21 cellular contexts compared by ENCODE assay signal in genomic region chr2:197328461-197328860, GRCh38. TPM values are rescaled to one million over a fixed set of nuclear protein-coding genes. Genes with fewer than 3 reads are reported as not detected.
DNase-seq lines count a peak whose midpoint lies in the region; ATAC-seq and TF ChIP-seq lines count a peak whose summit lies in the region.
"Had no signal": no experiment of that assay in that cellular context is flagged by ENCODE, and none has a peak within 500 bp of the region (broad histone marks: within the 10 kb centered on the region; RNA-seq: fewer than 3 reads in every experiment).

No MANE protein-coding gene starts in this region.

- no peak overlapping the region for H3K4me3 ChIP-seq in OCI-LY1 (ENCODE audit: low read depth, low read length, poor library complexity, severe bottlenecking)
- no peak overlapping the region for H3K4me3 ChIP-seq in right cardiac atrium (ENCODE audit: low read length)
- H3K4me3 ChIP-seq: K562, prostate gland, tibial nerve had no signal

- H3K4me3 Mint-ChIP-seq in activated CD4-positive, alpha-beta T cell treated with anti-CD3 and anti-CD28 coated beads, Interleukin-2, amount 10 ng/mL, durations not matched to agents 7 days and 5 days, result no peak overlapping the region
- peak overlapping the region; percentile 28 for H3K4me3 Mint-ChIP-seq in activated T-helper 2 cell treated with anti-CD3 and anti-CD28 coated beads, Interferon-gamma antibody, Interleukin-2, Interleukin-4, amounts not matched to agents 10 μg/mL and 5 μg/mL and 100 μg/mL, durations not matched to agents 14 hours and 24 hours and 36 hours (ENCODE audit: low read depth)
- H3K4me3 Mint-ChIP-seq in stimulated activated memory B cell treated with anti-CD40 and anti-IgM and Interleukin-4, amounts not matched to agents 10 μg/mL and 1 μg/mL and 100 μg/mL, for 72 hours, result peak overlapping the region; percentile 24

- peaks cover 43% of the 10 kb centered on the region for H3K4me1 ChIP-seq in OCI-LY1 (ENCODE audit: insufficient read depth, low read length, severe bottlenecking)
- H3K4me1 ChIP-seq in right cardiac atrium (ENCODE audit: control insufficient read depth, insufficient read depth, low read length), result no peaks in the 10 kb centered on the region
- H3K4me1 ChIP-seq: prostate gland had no signal

- no peaks in the 10 kb centered on the region for H3K9me2 ChIP-seq in OCI-LY1 (ENCODE audit: low read depth, low read length)

- peaks cover 33% of the 10 kb centered on the region for H3K36me3 ChIP-seq in OCI-LY1 (ENCODE audit: insufficient read depth, low read length)
- H3K36me3 ChIP-seq: neutrophil, prostate gland, tibial nerve had no signal

- CTCF ChIA-PET in activated CD4-positive, alpha-beta T cell treated with anti-CD3 and anti-CD28 coated beads, Interleukin-2, amount 10 ng/mL, durations not matched to agents 7 days and 5 days (lab: Charles Lee), result interaction anchor here (0.6 to 2.2 kb wide), 7 partner anchors 17 to 466 kb away, joined by 3 to 6 read pairs (median 3); no protein-coding TSS in a partner anchor

- intact Hi-C loops in activated T-helper 2 cell treated with anti-CD3 and anti-CD28 coated beads, Interferon-gamma antibody, Interleukin-2, Interleukin-4, amounts not matched to agents 10 μg/mL and 5 μg/mL and 100 μg/mL, durations not matched to agents 14 hours and 24 hours and 36 hours (cut with micrococcal nuclease), result loop anchor here (5.0 kb wide), 1 partner anchor 34 kb away; no protein-coding TSS in a partner anchor
- intact Hi-C loops in right cardiac atrium (cut with DNase I), result no loop called here

- H3K27me3 Mint-ChIP-seq in activated CD4-positive, alpha-beta T cell treated with anti-CD3 and anti-CD28 coated beads, Interleukin-2, amount 10 ng/mL, durations not matched to agents 7 days and 5 days, result no peaks in the 10 kb centered on the region
- H3K27me3 Mint-ChIP-seq in activated T-helper 2 cell treated with anti-CD3 and anti-CD28 coated beads, Interferon-gamma antibody, Interleukin-2, Interleukin-4, amounts not matched to agents 10 μg/mL and 5 μg/mL and 100 μg/mL, durations not matched to agents 14 hours and 24 hours and 36 hours (ENCODE audit: low read depth), result no peaks in the 10 kb centered on the region
- H3K27me3 Mint-ChIP-seq in stimulated activated memory B cell treated with anti-CD40 and anti-IgM and Interleukin-4, amounts not matched to agents 10 μg/mL and 1 μg/mL and 100 μg/mL, for 72 hours, result no peaks in the 10 kb centered on the region

- H3K4me2 ChIP-seq in OCI-LY1 (ENCODE audit: low read length), result no peak overlapping the region

- H3K79me2 ChIP-seq in OCI-LY1 (ENCODE audit: insufficient read depth, low read length), result no peaks in the 10 kb centered on the region; the same call in 1 of the 2 replicates

- H2AFZ ChIP-seq in OCI-LY1 (ENCODE audit: low read length), result no peak overlapping the region

- POLR2A ChIA-PET in activated CD4-positive, alpha-beta T cell treated with anti-CD3 and anti-CD28 coated beads, Interleukin-2, amount 10 ng/mL, durations not matched to agents 7 days and 5 days (lab: Charles Lee), result no interaction called here

- peaks cover 15% of the 10 kb centered on the region for H3K9me3 Mint-ChIP-seq in activated CD4-positive, alpha-beta T cell treated with anti-CD3 and anti-CD28 coated beads, Interleukin-2, amount 10 ng/mL, durations not matched to agents 7 days and 5 days
- H3K9me3 Mint-ChIP-seq in activated T-helper 2 cell treated with anti-CD3 and anti-CD28 coated beads, Interferon-gamma antibody, Interleukin-2, Interleukin-4, amounts not matched to agents 10 μg/mL and 5 μg/mL and 100 μg/mL, durations not matched to agents 14 hours and 24 hours and 36 hours, result peaks cover 20% of the 10 kb centered on the region
- H3K9me3 Mint-ChIP-seq in stimulated activated memory B cell treated with anti-CD40 and anti-IgM and Interleukin-4, amounts not matched to agents 10 μg/mL and 1 μg/mL and 100 μg/mL, for 72 hours, result peaks cover 5% of the 10 kb centered on the region

- no peak for TF ChIP-seq CTCF in OCI-LY1 (IDR thresholded peaks at IDR 0.05; ENCODE audit: low read length)

- H3F3A ChIP-seq in OCI-LY1 (ENCODE audit: insufficient read depth, low read length), result no peaks in the 10 kb centered on the region

- H3K36me3 Mint-ChIP-seq in activated CD4-positive, alpha-beta T cell treated with anti-CD3 and anti-CD28 coated beads, Interleukin-2, amount 10 ng/mL, durations not matched to agents 7 days and 5 days (ENCODE audit: low read depth), result peaks cover 8% of the 10 kb centered on the region
- peaks cover 15% of the 10 kb centered on the region for H3K36me3 Mint-ChIP-seq in activated T-helper 2 cell treated with anti-CD3 and anti-CD28 coated beads, Interferon-gamma antibody, Interleukin-2, Interleukin-4, amounts not matched to agents 10 μg/mL and 5 μg/mL and 100 μg/mL, durations not matched to agents 14 hours and 24 hours and 36 hours (ENCODE audit: low read depth)
- no peaks in the 10 kb centered on the region for H3K36me3 Mint-ChIP-seq in stimulated activated memory B cell treated with anti-CD40 and anti-IgM and Interleukin-4, amounts not matched to agents 10 μg/mL and 1 μg/mL and 100 μg/mL, for 72 hours

- WGBS in right cardiac atrium, result 80% methylated on average over 5 of the region's 5 CpGs

- H3K9me3 ChIP-seq in OCI-LY1 (ENCODE audit: low read length) (0 out of 2 replicates have a peak, but pooled peaks cover 2% of the 10 kb centered on the region), right cardiac atrium (ENCODE audit: control insufficient read depth, low read length) (no peaks in the 10 kb centered on the region)
- H3K9me3 ChIP-seq: neutrophil, prostate gland, tibial nerve had no signal

- H3K9ac ChIP-seq in OCI-LY1 (ENCODE audit: low read length), result no peak overlapping the region

- peak overlapping the region; percentile 88 for H3K27ac Mint-ChIP-seq in activated CD4-positive, alpha-beta T cell treated with anti-CD3 and anti-CD28 coated beads, Interleukin-2, amount 10 ng/mL, durations not matched to agents 7 days and 5 days
- H3K27ac Mint-ChIP-seq in activated T-helper 2 cell treated with anti-CD3 and anti-CD28 coated beads, Interferon-gamma antibody, Interleukin-2, Interleukin-4, amounts not matched to agents 10 μg/mL and 5 μg/mL and 100 μg/mL, durations not matched to agents 14 hours and 24 hours and 36 hours, result peak overlapping the region; percentile 95
- H3K27ac Mint-ChIP-seq in stimulated activated memory B cell treated with anti-CD40 and anti-IgM and Interleukin-4, amounts not matched to agents 10 μg/mL and 1 μg/mL and 100 μg/mL, for 72 hours, result peak overlapping the region; percentile 99

- TF ChIP-seq POLR2A in GM18505 (IDR thresholded peaks at IDR 0.05; ENCODE audit: borderline replicate concordance, extremely low read depth, insufficient read depth, insufficient read length), result no peak
- no peak for TF ChIP-seq POLR2A in erythroblast (IDR thresholded peaks at IDR 0.05; ENCODE audit: low read length)

- peak; percentile 56 for ATAC-seq in stimulated activated memory B cell treated with anti-CD40 and anti-IgM and Interleukin-4, amounts not matched to agents 10 μg/mL and 1 μg/mL and 100 μg/mL, for 72 hours
- ATAC-seq in GM18505 (IDR thresholded peaks at IDR 0.05; ENCODE audit: unreplicated experiment) (no peak), right cardiac atrium (no peak)
- ATAC-seq: K562 had no signal

- H3K27me3 ChIP-seq in OCI-LY1 (ENCODE audit: insufficient read depth, low read length), result no peaks in the 10 kb centered on the region
- no peaks in the 10 kb centered on the region for H3K27me3 ChIP-seq in right cardiac atrium (ENCODE audit: control insufficient read depth, insufficient read depth)
- H3K27me3 ChIP-seq: tibial nerve had no signal

- H4K20me1 ChIP-seq in OCI-LY1 (ENCODE audit: insufficient read depth, low read length), result no peaks in the 10 kb centered on the region

- H3K27ac ChIP-seq in OCI-LY1 (ENCODE audit: low read depth, low read length, poor library complexity, severe bottlenecking), result peak overlapping the region; percentile 65
- H3K27ac ChIP-seq in right cardiac atrium (ENCODE audit: low read length), result no peak overlapping the region
- H3K27ac ChIP-seq: neutrophil, prostate gland, tibial nerve had no signal

- peaks cover 45% of the 10 kb centered on the region for H3K4me1 Mint-ChIP-seq in activated CD4-positive, alpha-beta T cell treated with anti-CD3 and anti-CD28 coated beads, Interleukin-2, amount 10 ng/mL, durations not matched to agents 7 days and 5 days
- peaks cover 45% of the 10 kb centered on the region for H3K4me1 Mint-ChIP-seq in activated T-helper 2 cell treated with anti-CD3 and anti-CD28 coated beads, Interferon-gamma antibody, Interleukin-2, Interleukin-4, amounts not matched to agents 10 μg/mL and 5 μg/mL and 100 μg/mL, durations not matched to agents 14 hours and 24 hours and 36 hours (ENCODE audit: low read depth)
- peaks cover 47% of the 10 kb centered on the region for H3K4me1 Mint-ChIP-seq in stimulated activated memory B cell treated with anti-CD40 and anti-IgM and Interleukin-4, amounts not matched to agents 10 μg/mL and 1 μg/mL and 100 μg/mL, for 72 hours

- DNase-seq in activated CD4-positive, alpha-beta T cell treated with anti-CD3 and anti-CD28 coated beads, Interleukin-2, amount 10 ng/mL, durations not matched to agents 7 days and 5 days, result no peak
- no peak for DNase-seq in activated CD4-positive, alpha-beta T cell treated with anti-CD3 and anti-CD28 coated beads, Interleukin-2, amount 50 U/mL, for 4 hours
- DNase-seq in activated T-helper 2 cell treated with anti-CD3 and anti-CD28 coated beads, Interferon-gamma antibody, Interleukin-2, Interleukin-4, amounts not matched to agents 10 μg/mL and 5 μg/mL and 100 μg/mL, durations not matched to agents 14 hours and 24 hours and 36 hours (ENCODE audit: low spot score), result no peak
- DNase-seq in erythroblast (lab: John Stamatoyannopoulos, UW), result no peak
- DNase-seq in right cardiac atrium, result no peak
- DNase-seq: activated CD4-positive, alpha-beta T cell treated with anti-CD3 and anti-CD28 coated beads for 1 hour; amygdala; Caco-2; dermis blood vessel endothelial cell; DMS79 treated with DMSO at 0.1 percent for 48 hours; glutamatergic neuron; kidney glomerular epithelial cell; NCI-H748 treated with DMSO at 0.1 percent for 48 hours; Right ventricle myocardium superior had no signal

RNA-seq across cellular contexts. Expression of gene ANKRD44, which starts 17.9 kb away (rescaled TPM):
- total RNA-seq in activated CD4-positive, alpha-beta T cell treated with anti-CD3 and anti-CD28 coated beads, Interleukin-2, amount 10 ng/mL, durations not matched to agents 7 days and 5 days, result 100 to 1,000 TPM; 223 to 283 TPM
- total RNA-seq in activated T-helper 2 cell treated with anti-CD3 and anti-CD28 coated beads, Interferon-gamma antibody, Interleukin-2, Interleukin-4, amounts not matched to agents 10 μg/mL and 5 μg/mL and 100 μg/mL, durations not matched to agents 14 hours and 24 hours and 36 hours, result 107 and 120 TPM in 2 replicates
- 10 to 100 TPM; 13.9 to 18.8 (median 14.5) TPM for total RNA-seq in right cardiac atrium
- polyA plus RNA-seq in right cardiac atrium, result 4.8 TPM
